ENCODE assay signal across 2 cellular contexts in genomic region chr17:39595928-39596327, GRCh38.
TF ChIP-seq lines count a peak whose summit lies in the region.

No MANE protein-coding gene starts in this region.

TF ChIP-seq in GM23338, 12 proteins besides CTCF, POLR2A, EP300 and RAD21:
- TF ChIP-seq, protein P1, sequence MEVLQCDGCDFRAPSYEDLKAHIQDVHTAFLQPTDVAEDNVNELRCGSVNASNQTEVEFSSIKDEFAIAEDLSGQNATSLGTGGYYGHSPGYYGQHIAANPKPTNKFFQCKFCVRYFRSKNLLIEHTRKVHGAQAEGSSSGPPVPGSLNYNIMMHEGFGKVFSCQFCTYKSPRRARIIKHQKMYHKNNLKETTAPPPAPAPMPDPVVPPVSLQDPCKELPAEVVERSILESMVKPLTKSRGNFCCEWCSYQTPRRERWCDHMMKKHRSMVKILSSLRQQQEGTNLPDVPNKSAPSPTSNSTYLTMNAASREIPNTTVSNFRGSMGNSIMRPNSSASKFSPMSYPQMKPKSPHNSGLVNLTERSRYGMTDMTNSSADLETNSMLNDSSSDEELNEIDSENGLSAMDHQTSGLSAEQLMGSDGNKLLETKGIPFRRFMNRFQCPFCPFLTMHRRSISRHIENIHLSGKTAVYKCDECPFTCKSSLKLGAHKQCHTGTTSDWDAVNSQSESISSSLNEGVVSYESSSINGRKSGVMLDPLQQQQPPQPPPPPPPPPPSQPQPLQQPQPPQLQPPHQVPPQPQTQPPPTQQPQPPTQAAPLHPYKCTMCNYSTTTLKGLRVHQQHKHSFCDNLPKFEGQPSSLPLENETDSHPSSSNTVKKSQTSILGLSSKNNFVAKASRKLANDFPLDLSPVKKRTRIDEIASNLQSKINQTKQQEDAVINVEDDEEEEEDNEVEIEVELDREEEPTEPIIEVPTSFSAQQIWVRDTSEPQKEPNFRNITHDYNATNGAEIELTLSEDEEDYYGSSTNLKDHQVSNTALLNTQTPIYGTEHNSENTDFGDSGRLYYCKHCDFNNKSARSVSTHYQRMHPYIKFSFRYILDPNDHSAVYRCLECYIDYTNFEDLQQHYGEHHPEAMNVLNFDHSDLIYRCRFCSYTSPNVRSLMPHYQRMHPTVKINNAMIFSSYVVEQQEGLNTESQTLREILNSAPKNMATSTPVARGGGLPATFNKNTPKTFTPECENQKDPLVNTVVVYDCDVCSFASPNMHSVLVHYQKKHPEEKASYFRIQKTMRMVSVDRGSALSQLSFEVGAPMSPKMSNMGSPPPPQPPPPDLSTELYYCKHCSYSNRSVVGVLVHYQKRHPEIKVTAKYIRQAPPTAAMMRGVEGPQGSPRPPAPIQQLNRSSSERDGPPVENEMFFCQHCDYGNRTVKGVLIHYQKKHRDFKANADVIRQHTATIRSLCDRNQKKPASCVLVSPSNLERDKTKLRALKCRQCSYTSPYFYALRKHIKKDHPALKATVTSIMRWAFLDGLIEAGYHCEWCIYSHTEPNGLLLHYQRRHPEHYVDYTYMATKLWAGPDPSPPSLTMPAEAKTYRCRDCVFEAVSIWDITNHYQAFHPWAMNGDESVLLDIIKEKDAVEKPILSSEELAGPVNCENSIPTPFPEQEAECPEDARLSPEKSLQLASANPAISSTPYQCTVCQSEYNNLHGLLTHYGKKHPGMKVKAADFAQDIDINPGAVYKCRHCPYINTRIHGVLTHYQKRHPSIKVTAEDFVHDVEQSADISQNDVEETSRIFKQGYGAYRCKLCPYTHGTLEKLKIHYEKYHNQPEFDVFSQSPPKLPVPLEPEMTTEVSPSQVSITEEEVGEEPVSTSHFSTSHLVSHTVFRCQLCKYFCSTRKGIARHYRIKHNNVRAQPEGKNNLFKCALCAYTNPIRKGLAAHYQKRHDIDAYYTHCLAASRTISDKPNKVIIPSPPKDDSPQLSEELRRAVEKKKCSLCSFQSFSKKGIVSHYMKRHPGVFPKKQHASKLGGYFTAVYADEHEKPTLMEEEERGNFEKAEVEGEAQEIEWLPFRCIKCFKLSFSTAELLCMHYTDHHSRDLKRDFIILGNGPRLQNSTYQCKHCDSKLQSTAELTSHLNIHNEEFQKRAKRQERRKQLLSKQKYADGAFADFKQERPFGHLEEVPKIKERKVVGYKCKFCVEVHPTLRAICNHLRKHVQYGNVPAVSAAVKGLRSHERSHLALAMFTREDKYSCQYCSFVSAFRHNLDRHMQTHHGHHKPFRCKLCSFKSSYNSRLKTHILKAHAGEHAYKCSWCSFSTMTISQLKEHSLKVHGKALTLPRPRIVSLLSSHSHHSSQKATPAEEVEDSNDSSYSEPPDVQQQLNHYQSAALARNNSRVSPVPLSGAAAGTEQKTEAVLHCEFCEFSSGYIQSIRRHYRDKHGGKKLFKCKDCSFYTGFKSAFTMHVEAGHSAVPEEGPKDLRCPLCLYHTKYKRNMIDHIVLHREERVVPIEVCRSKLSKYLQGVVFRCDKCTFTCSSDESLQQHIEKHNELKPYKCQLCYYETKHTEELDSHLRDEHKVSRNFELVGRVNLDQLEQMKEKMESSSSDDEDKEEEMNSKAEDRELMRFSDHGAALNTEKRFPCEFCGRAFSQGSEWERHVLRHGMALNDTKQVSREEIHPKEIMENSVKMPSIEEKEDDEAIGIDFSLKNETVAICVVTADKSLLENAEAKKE (CRISPR knock-in tag; IDR thresholded peaks at IDR 0.05): no peak
- TF ChIP-seq STAT1 (IDR thresholded peaks at IDR 0.05; ENCODE audit: unreplicated experiment) (no peak), ZNF331 (CRISPR knock-in tag; IDR thresholded peaks at IDR 0.05; ENCODE audit: low read depth) (no peak), EZH2 (IDR thresholded peaks at IDR 0.05; ENCODE audit: low read depth, unreplicated experiment) (peak; percentile 51), ZNF114 (CRISPR knock-in tag; IDR thresholded peaks at IDR 0.05) (no peak), JUNB (IDR thresholded peaks at IDR 0.05; ENCODE audit: unreplicated experiment) (no peak), EZH2phosphoT487 (IDR thresholded peaks at IDR 0.05; ENCODE audit: unreplicated experiment) (no peak)
- TF ChIP-seq, protein P2, sequence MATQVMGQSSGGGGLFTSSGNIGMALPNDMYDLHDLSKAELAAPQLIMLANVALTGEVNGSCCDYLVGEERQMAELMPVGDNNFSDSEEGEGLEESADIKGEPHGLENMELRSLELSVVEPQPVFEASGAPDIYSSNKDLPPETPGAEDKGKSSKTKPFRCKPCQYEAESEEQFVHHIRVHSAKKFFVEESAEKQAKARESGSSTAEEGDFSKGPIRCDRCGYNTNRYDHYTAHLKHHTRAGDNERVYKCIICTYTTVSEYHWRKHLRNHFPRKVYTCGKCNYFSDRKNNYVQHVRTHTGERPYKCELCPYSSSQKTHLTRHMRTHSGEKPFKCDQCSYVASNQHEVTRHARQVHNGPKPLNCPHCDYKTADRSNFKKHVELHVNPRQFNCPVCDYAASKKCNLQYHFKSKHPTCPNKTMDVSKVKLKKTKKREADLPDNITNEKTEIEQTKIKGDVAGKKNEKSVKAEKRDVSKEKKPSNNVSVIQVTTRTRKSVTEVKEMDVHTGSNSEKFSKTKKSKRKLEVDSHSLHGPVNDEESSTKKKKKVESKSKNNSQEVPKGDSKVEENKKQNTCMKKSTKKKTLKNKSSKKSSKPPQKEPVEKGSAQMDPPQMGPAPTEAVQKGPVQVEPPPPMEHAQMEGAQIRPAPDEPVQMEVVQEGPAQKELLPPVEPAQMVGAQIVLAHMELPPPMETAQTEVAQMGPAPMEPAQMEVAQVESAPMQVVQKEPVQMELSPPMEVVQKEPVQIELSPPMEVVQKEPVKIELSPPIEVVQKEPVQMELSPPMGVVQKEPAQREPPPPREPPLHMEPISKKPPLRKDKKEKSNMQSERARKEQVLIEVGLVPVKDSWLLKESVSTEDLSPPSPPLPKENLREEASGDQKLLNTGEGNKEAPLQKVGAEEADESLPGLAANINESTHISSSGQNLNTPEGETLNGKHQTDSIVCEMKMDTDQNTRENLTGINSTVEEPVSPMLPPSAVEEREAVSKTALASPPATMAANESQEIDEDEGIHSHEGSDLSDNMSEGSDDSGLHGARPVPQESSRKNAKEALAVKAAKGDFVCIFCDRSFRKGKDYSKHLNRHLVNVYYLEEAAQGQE (IDR thresholded peaks at IDR 0.05; ENCODE audit: unreplicated experiment): no peak

TF ChIP-seq in H1, 55 proteins besides CTCF, POLR2A, EP300 and RAD21:
- TF ChIP-seq JUN (IDR thresholded peaks at IDR 0.05; ENCODE audit: low read depth, low read length) (no peak), TAF7 (optimal IDR thresholded peaks at IDR 0.05; ENCODE audit: borderline replicate concordance, low read depth, low read length) (no peak), BRCA1 (IDR thresholded peaks at IDR 0.05; ENCODE audit: low read depth, low read length) (no peak), RBBP5 (IDR thresholded peaks at IDR 0.05; ENCODE audit: borderline replicate concordance, low read depth, low read length) (no peak), EGR1 (IDR thresholded peaks at IDR 0.05; ENCODE audit: borderline replicate concordance, low read depth, low read length) (no peak), JUND (IDR thresholded peaks at IDR 0.05; ENCODE audit: low read length) (no peak), HDAC6 (IDR thresholded peaks at IDR 0.05; ENCODE audit: low read depth, low read length) (no peak)
